Comparison of ENCODE assay signal across 29 cellular contexts in genomic region chr12:106389181-106389580, GRCh38.
"Had no signal": no experiment of that assay in that cellular context is flagged by ENCODE, and none has a peak within 500 bp of the region (broad histone marks: within the 10 kb centered on the region; RNA-seq: fewer than 3 reads in every experiment).

No MANE protein-coding gene starts in this region.

- H3K4me3 Mint-ChIP-seq: naive thymus-derived CD8-positive, alpha-beta T cell; nephron; neural crest cell; stimulated activated naive B cell treated with anti-CD40 and anti-IgM and Interleukin-4, amounts not matched to agents 10 μg/mL and 1 μg/mL and 100 μg/mL, for 72 hours had no signal

- H3K27me3 Mint-ChIP-seq: naive thymus-derived CD8-positive, alpha-beta T cell; stimulated activated naive B cell treated with anti-CD40 and anti-IgM and Interleukin-4, amounts not matched to agents 10 μg/mL and 1 μg/mL and 100 μg/mL, for 72 hours had no signal

- DNase-seq: kidney glomerular epithelial cell; left cardiac atrium; left lung; lower lobe of right lung; mammary epithelial cell; mesenchymal stem cell; naive thymus-derived CD8-positive, alpha-beta T cell; nucleus accumbens; pancreas; retina; right cardiac atrium; stimulated activated CD4-positive, alpha-beta T cell treated with anti-CD3 and anti-CD28 coated beads, Interleukin-12 subunit alpha, Interleukin-12 subunit beta, amount 100 ng/mL, for 4 hours; stimulated activated CD4-positive, alpha-beta T cell treated with anti-CD3 and anti-CD28 coated beads, Interleukin-15, amount 100 ng/mL, for 24 hours; stimulated activated CD4-positive, alpha-beta T cell treated with anti-CD3 and anti-CD28 coated beads, Interleukin-2, amount 100 ng/mL, for 24 hours; stimulated activated CD4-positive, alpha-beta T cell treated with anti-CD3 and anti-CD28 coated beads, Interleukin-4, amount 100 ng/mL, for 1 hour; stimulated activated naive B cell treated with anti-CD40 and anti-IgM and Interleukin-4, amounts not matched to agents 10 μg/mL and 1 μg/mL and 100 μg/mL, for 72 hours; stimulated activated naive CD8-positive, alpha-beta T cell treated with anti-CD3 and anti-CD28 coated beads, Interleukin-15, Interleukin-2, amounts not matched to agents 100 U/mL and 50 U/mL, for 24 hours; stomach; testis; thyroid gland; transverse colon; upper lobe of left lung had no signal

- H3K4me1 Mint-ChIP-seq: naive thymus-derived CD8-positive, alpha-beta T cell; nephron; stimulated activated naive B cell treated with anti-CD40 and anti-IgM and Interleukin-4, amounts not matched to agents 10 μg/mL and 1 μg/mL and 100 μg/mL, for 72 hours had no signal

- H3K27ac ChIP-seq: left lung, lower lobe of right lung, pancreas, prostate gland, skin epidermis, stomach, testis, thyroid gland, transverse colon, upper lobe of left lung, vagina had no signal

- H3K36me3 ChIP-seq: prostate gland, thyroid gland, transverse colon had no signal

- H3K4me3 ChIP-seq: left lung, lower lobe of right lung, pancreas, prostate gland, skin epidermis, stomach, testis, thyroid gland, transverse colon, upper lobe of left lung, vagina had no signal

- H3K4me1 ChIP-seq: left lung, lower lobe of right lung, pancreas, prostate gland, stomach, testis, thyroid gland, transverse colon, upper lobe of left lung, vagina had no signal

- H3K27ac Mint-ChIP-seq: naive thymus-derived CD8-positive, alpha-beta T cell; nephron; stimulated activated naive B cell treated with anti-CD40 and anti-IgM and Interleukin-4, amounts not matched to agents 10 μg/mL and 1 μg/mL and 100 μg/mL, for 72 hours had no signal

- ATAC-seq: left cardiac atrium; left lung; lower lobe of right lung; naive thymus-derived CD8-positive, alpha-beta T cell; pancreas; right cardiac atrium; sciatic nerve; stimulated activated naive B cell treated with anti-CD40 and anti-IgM and Interleukin-4, amounts not matched to agents 10 μg/mL and 1 μg/mL and 100 μg/mL, for 72 hours; stimulated activated naive CD8-positive, alpha-beta T cell treated with anti-CD3 and anti-CD28 coated beads, Interleukin-15, Interleukin-2, amounts not matched to agents 100 U/mL and 50 U/mL, for 24 hours had no signal

- FAIRE-seq: keratinocyte, pancreas had no signal

- H3K27me3 ChIP-seq: left lung, pancreas, stomach, testis, thyroid gland, transverse colon, upper lobe of left lung, vagina had no signal

- H3K9me3 Mint-ChIP-seq: naive thymus-derived CD8-positive, alpha-beta T cell; nephron; neural crest cell; stimulated activated naive B cell treated with anti-CD40 and anti-IgM and Interleukin-4, amounts not matched to agents 10 μg/mL and 1 μg/mL and 100 μg/mL, for 72 hours had no signal

- H3K9me3 ChIP-seq: left lung, lower lobe of right lung, pancreas, prostate gland, stomach, testis, thyroid gland, transverse colon, upper lobe of left lung, vagina had no signal
